Comparison of ENCODE assay signal across 8 cellular contexts in genomic region chr7:6482743-6483119, GRCh38. TPM values are rescaled to one million over a fixed set of nuclear protein-coding genes. Genes with fewer than 3 reads are reported as not detected.
DNase-seq lines count a peak whose midpoint lies in the region; ATAC-seq, FAIRE-seq and TF ChIP-seq lines count a peak whose summit lies in the region.

No MANE protein-coding gene starts in this region.

- H3K4me1 ChIP-seq in thoracic aorta (ENCODE audit: control insufficient read depth in 1 of 2, low read depth in 2 of 2) = peaks cover 31 to 55% of the 10 kb centered on the region in 2 donors

- no peaks in the 10 kb centered on the region for H3K27me3 Mint-ChIP-seq in activated CD4-positive, alpha-beta T cell treated with anti-CD3 and anti-CD28 coated beads, Interleukin-2, amount 10 ng/mL, durations not matched to agents 7 days and 5 days
- H3K27me3 Mint-ChIP-seq in activated naive CD8-positive, alpha-beta T cell treated with anti-CD3 and anti-CD28 coated beads for 36 hours = no peaks in the 10 kb centered on the region

- H3K36me3 ChIP-seq in thoracic aorta = no peaks in the 10 kb centered on the region

- CTCF ChIA-PET in activated CD4-positive, alpha-beta T cell treated with anti-CD3 and anti-CD28 coated beads, Interleukin-2, amount 10 ng/mL, durations not matched to agents 7 days and 5 days (lab: Charles Lee) = no interaction called here

- H3K4me3 Mint-ChIP-seq in activated CD4-positive, alpha-beta T cell treated with anti-CD3 and anti-CD28 coated beads, Interleukin-2, amount 10 ng/mL, durations not matched to agents 7 days and 5 days = peak overlapping the region; percentile 96
- peak overlapping the region; percentile 93 for H3K4me3 Mint-ChIP-seq in activated naive CD8-positive, alpha-beta T cell treated with anti-CD3 and anti-CD28 coated beads for 36 hours

- peak overlapping the region; percentile 94 for H3K27ac Mint-ChIP-seq in activated CD4-positive, alpha-beta T cell treated with anti-CD3 and anti-CD28 coated beads, Interleukin-2, amount 10 ng/mL, durations not matched to agents 7 days and 5 days
- H3K27ac Mint-ChIP-seq in activated naive CD8-positive, alpha-beta T cell treated with anti-CD3 and anti-CD28 coated beads for 36 hours = peak overlapping the region; percentile 90

- H3K9me3 Mint-ChIP-seq in activated CD4-positive, alpha-beta T cell treated with anti-CD3 and anti-CD28 coated beads, Interleukin-2, amount 10 ng/mL, durations not matched to agents 7 days and 5 days = no peaks in the 10 kb centered on the region
- no peaks in the 10 kb centered on the region for H3K9me3 Mint-ChIP-seq in activated naive CD8-positive, alpha-beta T cell treated with anti-CD3 and anti-CD28 coated beads for 36 hours

- H3K4me1 Mint-ChIP-seq in activated CD4-positive, alpha-beta T cell treated with anti-CD3 and anti-CD28 coated beads, Interleukin-2, amount 10 ng/mL, durations not matched to agents 7 days and 5 days = peaks cover 56% of the 10 kb centered on the region
- H3K4me1 Mint-ChIP-seq in activated naive CD8-positive, alpha-beta T cell treated with anti-CD3 and anti-CD28 coated beads for 36 hours = peaks cover 46% of the 10 kb centered on the region

- H3K4me3 ChIP-seq in thoracic aorta = peak overlapping the region; percentile 77

- TF ChIP-seq CTCF in thoracic aorta (IDR thresholded peaks at IDR 0.05) = no peak

- no peak for DNase-seq in activated CD4-positive, alpha-beta T cell treated with anti-CD3 and anti-CD28 coated beads, Interleukin-2, amount 10 ng/mL, durations not matched to agents 7 days and 5 days
- no peak for DNase-seq in activated CD4-positive, alpha-beta T cell treated with anti-CD3 and anti-CD28 coated beads, Interleukin-2, amount 50 U/mL, for 1 hour
- no peak for DNase-seq in activated naive CD8-positive, alpha-beta T cell treated with anti-CD3 and anti-CD28 coated beads for 36 hours
- DNase-seq in left colon (no peak), thoracic aorta (ENCODE audit: low spot score) (no peak), GM19239 (ENCODE audit: insufficient read length, low spot score) (no peak), kidney glomerular epithelial cell (lab: John Stamatoyannopoulos, UW) (no peak), Ammon's horn (ENCODE audit: low spot score) (no peak)

- H3K9me3 ChIP-seq in thoracic aorta = no peaks in the 10 kb centered on the region

- H3K27ac ChIP-seq in thoracic aorta = peak overlapping the region; percentile 85 to 88

- peaks cover 15% of the 10 kb centered on the region for H3K36me3 Mint-ChIP-seq in activated CD4-positive, alpha-beta T cell treated with anti-CD3 and anti-CD28 coated beads, Interleukin-2, amount 10 ng/mL, durations not matched to agents 7 days and 5 days (ENCODE audit: low read depth)
- peaks cover 21% of the 10 kb centered on the region for H3K36me3 Mint-ChIP-seq in activated naive CD8-positive, alpha-beta T cell treated with anti-CD3 and anti-CD28 coated beads for 36 hours

- POLR2A ChIA-PET in activated CD4-positive, alpha-beta T cell treated with anti-CD3 and anti-CD28 coated beads, Interleukin-2, amount 10 ng/mL, durations not matched to agents 7 days and 5 days (lab: Charles Lee) = interaction anchor here (0.6 kb wide), 1 partner anchor 19 kb away, joined by 4 read pairs; no protein-coding TSS in a partner anchor

- ATAC-seq in left colon (peak; percentile 19), thoracic aorta (ENCODE audit: insufficient number of reproducible peaks, low FRiP score, low read depth) (no peak)

- no peak for FAIRE-seq in GM19239 (lab: Jason Lieb, UNC)

- H3K27me3 ChIP-seq in thoracic aorta (replicated peaks; ENCODE audit: insufficient read depth) = no peaks in the 10 kb centered on the region

- intact Hi-C loops in left colon (cut with DNase I, micrococcal nuclease) = no loop called here

RNA-seq across cellular contexts. Expression of gene KDELR2, which starts 1.2 kb away (rescaled TPM):
- total RNA-seq in activated CD4-positive, alpha-beta T cell treated with anti-CD3 and anti-CD28 coated beads, Interleukin-2, amount 10 ng/mL, durations not matched to agents 7 days and 5 days = 10 to 100 TPM; 61.1 to 63.5 TPM
- total RNA-seq in activated naive CD8-positive, alpha-beta T cell treated with anti-CD3 and anti-CD28 coated beads for 36 hours = 10 to 100 TPM; 63.0 to 67.3 TPM
- total RNA-seq in left colon (100 to 1,000 TPM; 199 to 237 TPM), thoracic aorta (100 to 1,000 TPM; 105 to 123 TPM)

RNA-seq across cellular contexts. Expression of gene DAGLB, which starts 35.0 kb away (rescaled TPM):
- 10 to 100 TPM; 18.3 to 22.4 TPM for total RNA-seq in activated CD4-positive, alpha-beta T cell treated with anti-CD3 and anti-CD28 coated beads, Interleukin-2, amount 10 ng/mL, durations not matched to agents 7 days and 5 days
- 10 to 100 TPM; 15.7 to 17.1 TPM for total RNA-seq in activated naive CD8-positive, alpha-beta T cell treated with anti-CD3 and anti-CD28 coated beads for 36 hours
- total RNA-seq in left colon (10 to 100 TPM; 20.1 to 26.8 TPM), thoracic aorta (10 to 100 TPM; 16.5 to 28.6 TPM)
